Comparison of ENCODE assay signal across 2 cellular contexts in the genomic region with DNA sequence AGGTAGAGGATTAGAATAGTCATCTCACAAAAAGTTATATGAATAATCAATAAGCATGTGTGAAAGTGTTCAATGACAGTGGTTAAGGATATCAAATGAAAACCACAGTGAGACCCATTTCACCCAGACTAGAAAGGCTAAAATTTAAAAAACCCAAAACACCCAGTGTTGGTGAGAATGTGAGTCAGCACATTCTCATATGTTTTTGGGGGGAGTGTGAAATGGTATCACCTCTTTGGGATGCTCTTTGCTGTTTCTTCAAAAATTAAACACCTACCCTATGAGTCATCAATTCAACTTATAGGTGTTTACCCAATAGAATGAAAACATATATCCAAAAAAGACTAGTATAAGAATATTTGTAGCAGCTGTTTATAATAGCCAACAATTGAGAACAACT.
TF ChIP-seq lines count a peak whose summit lies in the region.

No MANE protein-coding gene starts in this region.

TF ChIP-seq in A549, 52 proteins besides CTCF, POLR2A, EP300 and RAD21 (continued from another document):
- TF ChIP-seq REST (IDR thresholded peaks at IDR 0.05) (no peak), RARB (CRISPR knock-in tag; IDR thresholded peaks at IDR 0.05) (no peak), TP53 (CRISPR knock-in tag; IDR thresholded peaks at IDR 0.05) (no peak), HOXB13 (CRISPR knock-in tag; IDR thresholded peaks at IDR 0.05; ENCODE audit: low read depth) (no peak), NPAS2 (CRISPR knock-in tag; IDR thresholded peaks at IDR 0.05; ENCODE audit: borderline replicate concordance) (no peak), BCL3 (IDR thresholded peaks at IDR 0.05) (no peak), HOXA7 (CRISPR knock-in tag; IDR thresholded peaks at IDR 0.05) (no peak)
- TF ChIP-seq, protein P1, sequence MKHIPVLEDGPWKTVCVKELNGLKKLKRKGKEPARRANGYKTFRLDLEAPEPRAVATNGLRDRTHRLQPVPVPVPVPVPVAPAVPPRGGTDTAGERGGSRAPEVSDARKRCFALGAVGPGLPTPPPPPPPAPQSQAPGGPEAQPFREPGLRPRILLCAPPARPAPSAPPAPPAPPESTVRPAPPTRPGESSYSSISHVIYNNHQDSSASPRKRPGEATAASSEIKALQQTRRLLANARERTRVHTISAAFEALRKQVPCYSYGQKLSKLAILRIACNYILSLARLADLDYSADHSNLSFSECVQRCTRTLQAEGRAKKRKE (CRISPR knock-in tag; IDR thresholded peaks at IDR 0.05; ENCODE audit: low read depth), result no peak

TF ChIP-seq in K562, 482 proteins besides CTCF, POLR2A, EP300 and RAD21 (continued from another document and continues in another):
- TF ChIP-seq, protein P2, sequence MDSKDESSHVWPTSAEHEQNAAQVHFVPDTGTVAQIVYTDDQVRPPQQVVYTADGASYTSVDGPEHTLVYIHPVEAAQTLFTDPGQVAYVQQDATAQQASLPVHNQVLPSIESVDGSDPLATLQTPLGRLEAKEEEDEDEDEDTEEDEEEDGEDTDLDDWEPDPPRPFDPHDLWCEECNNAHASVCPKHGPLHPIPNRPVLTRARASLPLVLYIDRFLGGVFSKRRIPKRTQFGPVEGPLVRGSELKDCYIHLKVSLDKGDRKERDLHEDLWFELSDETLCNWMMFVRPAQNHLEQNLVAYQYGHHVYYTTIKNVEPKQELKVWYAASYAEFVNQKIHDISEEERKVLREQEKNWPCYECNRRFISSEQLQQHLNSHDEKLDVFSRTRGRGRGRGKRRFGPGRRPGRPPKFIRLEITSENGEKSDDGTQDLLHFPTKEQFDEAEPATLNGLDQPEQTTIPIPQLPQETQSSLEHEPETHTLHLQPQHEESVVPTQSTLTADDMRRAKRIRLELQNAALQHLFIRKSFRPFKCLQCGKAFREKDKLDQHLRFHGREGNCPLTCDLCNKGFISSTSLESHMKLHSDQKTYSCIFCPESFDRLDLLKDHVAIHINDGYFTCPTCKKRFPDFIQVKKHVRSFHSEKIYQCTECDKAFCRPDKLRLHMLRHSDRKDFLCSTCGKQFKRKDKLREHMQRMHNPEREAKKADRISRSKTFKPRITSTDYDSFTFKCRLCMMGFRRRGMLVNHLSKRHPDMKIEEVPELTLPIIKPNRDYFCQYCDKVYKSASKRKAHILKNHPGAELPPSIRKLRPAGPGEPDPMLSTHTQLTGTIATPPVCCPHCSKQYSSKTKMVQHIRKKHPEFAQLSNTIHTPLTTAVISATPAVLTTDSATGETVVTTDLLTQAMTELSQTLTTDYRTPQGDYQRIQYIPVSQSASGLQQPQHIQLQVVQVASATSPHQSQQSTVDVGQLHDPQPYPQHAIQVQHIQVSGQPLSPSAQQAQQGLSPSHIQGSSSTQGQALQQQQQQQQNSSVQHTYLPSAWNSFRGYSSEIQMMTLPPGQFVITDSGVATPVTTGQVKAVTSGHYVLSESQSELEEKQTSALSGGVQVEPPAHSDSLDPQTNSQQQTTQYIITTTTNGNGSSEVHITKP (IDR thresholded peaks at IDR 0.05; ENCODE audit: partially characterized antibody), result no peak
- TF ChIP-seq RBM39 (optimal IDR thresholded peaks at IDR 0.05; ENCODE audit: low read depth, low read length) (no peak), ZBED1 (IDR thresholded peaks at IDR 0.05) (no peak), NEUROD1 (IDR thresholded peaks at IDR 0.05; ENCODE audit: borderline replicate concordance, low read depth, low read length, partially characterized antibody) (no peak), HMGXB4 (CRISPR knock-in tag; IDR thresholded peaks at IDR 0.05) (no peak), SIRT6 (IDR thresholded peaks at IDR 0.05; ENCODE audit: low read depth, low read length) (no peak), ZNF263 (CRISPR knock-in tag; IDR thresholded peaks at IDR 0.05; ENCODE audit: borderline replicate concordance) (no peak), POLR2AphosphoS5 (IDR thresholded peaks at IDR 0.05; ENCODE audit: control insufficient read depth, insufficient read depth, low read depth, low read length) (no peak), CCNT2 (IDR thresholded peaks at IDR 0.05; ENCODE audit: borderline replicate concordance, extremely low read depth, insufficient read length, low read depth, low read length) (no peak), SMAD1 (IDR thresholded peaks at IDR 0.05; ENCODE audit: low read depth, low read length, partially characterized antibody) (no peak), DDX20 (tag; IDR thresholded peaks at IDR 0.05; ENCODE audit: low read depth) (no peak), PML (IDR thresholded peaks at IDR 0.05; ENCODE audit: low read length) (no peak), ZNF224 (CRISPR knock-in tag; IDR thresholded peaks at IDR 0.05) (no peak), ZNF583 (CRISPR knock-in tag; IDR thresholded peaks at IDR 0.05) (no peak), NFE2 (IDR thresholded peaks at IDR 0.05; ENCODE audit: low read depth) (peak; percentile 61), E4F1 (CRISPR knock-in tag; IDR thresholded peaks at IDR 0.05; ENCODE audit: borderline replicate concordance) (no peak), TCF7L2 (IDR thresholded peaks at IDR 0.05; ENCODE audit: low read depth, low read length) (no peak), DEAF1 (CRISPR knock-in tag; IDR thresholded peaks at IDR 0.05) (no peak), MAFF (IDR thresholded peaks at IDR 0.05; ENCODE audit: low read length) (peak; percentile 4; the same call in 1 of the 2 replicates), STAT5B (CRISPR knock-in tag; IDR thresholded peaks at IDR 0.05) (no peak), CBX2 (IDR thresholded peaks at IDR 0.05; ENCODE audit: insufficient read depth, low read length, poor library complexity, severe bottlenecking) (no peak), ZNF717 (CRISPR knock-in tag; IDR thresholded peaks at IDR 0.05) (no peak)
- TF ChIP-seq, protein P3, sequence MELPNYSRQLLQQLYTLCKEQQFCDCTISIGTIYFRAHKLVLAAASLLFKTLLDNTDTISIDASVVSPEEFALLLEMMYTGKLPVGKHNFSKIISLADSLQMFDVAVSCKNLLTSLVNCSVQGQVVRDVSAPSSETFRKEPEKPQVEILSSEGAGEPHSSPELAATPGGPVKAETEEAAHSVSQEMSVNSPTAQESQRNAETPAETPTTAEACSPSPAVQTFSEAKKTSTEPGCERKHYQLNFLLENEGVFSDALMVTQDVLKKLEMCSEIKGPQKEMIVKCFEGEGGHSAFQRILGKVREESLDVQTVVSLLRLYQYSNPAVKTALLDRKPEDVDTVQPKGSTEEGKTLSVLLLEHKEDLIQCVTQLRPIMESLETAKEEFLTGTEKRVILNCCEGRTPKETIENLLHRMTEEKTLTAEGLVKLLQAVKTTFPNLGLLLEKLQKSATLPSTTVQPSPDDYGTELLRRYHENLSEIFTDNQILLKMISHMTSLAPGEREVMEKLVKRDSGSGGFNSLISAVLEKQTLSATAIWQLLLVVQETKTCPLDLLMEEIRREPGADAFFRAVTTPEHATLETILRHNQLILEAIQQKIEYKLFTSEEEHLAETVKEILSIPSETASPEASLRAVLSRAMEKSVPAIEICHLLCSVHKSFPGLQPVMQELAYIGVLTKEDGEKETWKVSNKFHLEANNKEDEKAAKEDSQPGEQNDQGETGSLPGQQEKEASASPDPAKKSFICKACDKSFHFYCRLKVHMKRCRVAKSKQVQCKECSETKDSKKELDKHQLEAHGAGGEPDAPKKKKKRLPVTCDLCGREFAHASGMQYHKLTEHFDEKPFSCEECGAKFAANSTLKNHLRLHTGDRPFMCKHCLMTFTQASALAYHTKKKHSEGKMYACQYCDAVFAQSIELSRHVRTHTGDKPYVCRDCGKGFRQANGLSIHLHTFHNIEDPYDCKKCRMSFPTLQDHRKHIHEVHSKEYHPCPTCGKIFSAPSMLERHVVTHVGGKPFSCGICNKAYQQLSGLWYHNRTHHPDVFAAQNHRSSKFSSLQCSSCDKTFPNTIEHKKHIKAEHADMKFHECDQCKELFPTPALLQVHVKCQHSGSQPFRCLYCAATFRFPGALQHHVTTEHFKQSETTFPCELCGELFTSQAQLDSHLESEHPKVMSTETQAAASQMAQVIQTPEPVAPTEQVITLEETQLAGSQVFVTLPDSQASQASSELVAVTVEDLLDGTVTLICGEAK (IDR thresholded peaks at IDR 0.05), result no peak
- TF ChIP-seq, protein P3 (CRISPR knock-in tag; IDR thresholded peaks at IDR 0.05), result no peak
- TF ChIP-seq, protein P4, sequence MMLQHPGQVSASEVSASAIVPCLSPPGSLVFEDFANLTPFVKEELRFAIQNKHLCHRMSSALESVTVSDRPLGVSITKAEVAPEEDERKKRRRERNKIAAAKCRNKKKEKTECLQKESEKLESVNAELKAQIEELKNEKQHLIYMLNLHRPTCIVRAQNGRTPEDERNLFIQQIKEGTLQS (IDR thresholded peaks at IDR 0.05), result peak; percentile 51
- TF ChIP-seq, protein P4 (CRISPR knock-in tag; conservative IDR thresholded peaks at IDR 0.05), result no peak
- TF ChIP-seq, protein P5, sequence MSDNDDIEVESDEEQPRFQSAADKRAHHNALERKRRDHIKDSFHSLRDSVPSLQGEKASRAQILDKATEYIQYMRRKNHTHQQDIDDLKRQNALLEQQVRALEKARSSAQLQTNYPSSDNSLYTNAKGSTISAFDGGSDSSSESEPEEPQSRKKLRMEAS (CRISPR knock-in tag; IDR thresholded peaks at IDR 0.05), result no peak
